Comparison of ENCODE assay signal across 1 cellular context in genomic region chr6:11397622-11398450, GRCh38.
TF ChIP-seq lines count a peak whose summit lies in the region.

No MANE protein-coding gene starts in this region.

TF ChIP-seq in HepG2, 621 proteins besides CTCF, POLR2A, EP300 and RAD21 (continued from another document and continues in another):
- TF ChIP-seq TRAFD1 (CRISPR knock-in tag; IDR thresholded peaks at IDR 0.05; ENCODE audit: borderline replicate concordance) = peak; percentile 91; the same call in 1 of the 2 replicates
- no peak for TF ChIP-seq FOXP1 (IDR thresholded peaks at IDR 0.05)
- TF ChIP-seq FOXP1 (CRISPR knock-in tag; IDR thresholded peaks at IDR 0.05) = no peak
- TF ChIP-seq ZNF7 (CRISPR knock-in tag; IDR thresholded peaks at IDR 0.05) = no peak
- TF ChIP-seq HOXA7 (CRISPR knock-in tag; IDR thresholded peaks at IDR 0.05) = no peak
- 0 out of 2 replicates have a peak, but pooled peaks have one; percentile 49 for TF ChIP-seq IRF9 (CRISPR knock-in tag; IDR thresholded peaks at IDR 0.05; ENCODE audit: borderline replicate concordance)
- TF ChIP-seq SMARCE1 (IDR thresholded peaks at IDR 0.05; ENCODE audit: borderline replicate concordance) = no peak
- no peak for TF ChIP-seq SRF (IDR thresholded peaks at IDR 0.05; ENCODE audit: low read depth, low read length)
- no peak for TF ChIP-seq TIGD3 (CRISPR knock-in tag; IDR thresholded peaks at IDR 0.05; ENCODE audit: borderline replicate concordance)
- no peak for TF ChIP-seq HDAC2 (CRISPR knock-in tag; IDR thresholded peaks at IDR 0.05)
- TF ChIP-seq ZNF263 (CRISPR knock-in tag; IDR thresholded peaks at IDR 0.05) = no peak
- no peak for TF ChIP-seq FOXO4 (CRISPR knock-in tag; conservative IDR thresholded peaks at IDR 0.05)
- no peak for TF ChIP-seq EEA1 (CRISPR knock-in tag; IDR thresholded peaks at IDR 0.05; ENCODE audit: borderline replicate concordance)
- no peak for TF ChIP-seq PHB2 (IDR thresholded peaks at IDR 0.05; ENCODE audit: partially characterized antibody)
- no peak for TF ChIP-seq SKIL (CRISPR knock-in tag; IDR thresholded peaks at IDR 0.05; ENCODE audit: borderline replicate concordance)
- no peak for TF ChIP-seq ZNF383 (CRISPR knock-in tag; IDR thresholded peaks at IDR 0.05; ENCODE audit: borderline replicate concordance)
- no peak for TF ChIP-seq ZNF768 (CRISPR knock-in tag; IDR thresholded peaks at IDR 0.05)
- no peak for TF ChIP-seq ZNF598 (CRISPR knock-in tag; IDR thresholded peaks at IDR 0.05; ENCODE audit: borderline replicate concordance)
- no peak for TF ChIP-seq ZFP62 (CRISPR knock-in tag; IDR thresholded peaks at IDR 0.05)
- TF ChIP-seq SIX4 (CRISPR knock-in tag; IDR thresholded peaks at IDR 0.05) = no peak
- no peak for TF ChIP-seq ZNF205 (CRISPR knock-in tag; IDR thresholded peaks at IDR 0.05)
- TF ChIP-seq ZNF143 (CRISPR knock-in tag; IDR thresholded peaks at IDR 0.05) = no peak
- TF ChIP-seq FUBP1 (CRISPR knock-in tag; IDR thresholded peaks at IDR 0.05; ENCODE audit: borderline replicate concordance) = no peak
- no peak for TF ChIP-seq STAT6 (CRISPR knock-in tag; IDR thresholded peaks at IDR 0.05; ENCODE audit: borderline replicate concordance)
- no peak for TF ChIP-seq MAF1 (CRISPR knock-in tag; IDR thresholded peaks at IDR 0.05; ENCODE audit: borderline replicate concordance)
- no peak for TF ChIP-seq ISX (CRISPR knock-in tag; conservative IDR thresholded peaks at IDR 0.05)
- TF ChIP-seq CSRNP2 (CRISPR knock-in tag; conservative IDR thresholded peaks at IDR 0.05; ENCODE audit: low read depth) = no peak
- no peak for TF ChIP-seq SCMH1 (CRISPR knock-in tag; IDR thresholded peaks at IDR 0.05; ENCODE audit: borderline replicate concordance)
- 0 out of 2 replicates have a peak, but pooled peaks have one; percentile 45 for TF ChIP-seq HNF1B (CRISPR knock-in tag; IDR thresholded peaks at IDR 0.05)
- TF ChIP-seq KDM6A (CRISPR knock-in tag; IDR thresholded peaks at IDR 0.05; ENCODE audit: low read depth) = no peak
- TF ChIP-seq POLR2AphosphoS5 (IDR thresholded peaks at IDR 0.05; ENCODE audit: low read depth, low read length) = 0 out of 2 replicates have a peak, but pooled peaks have one; percentile 24
- no peak for TF ChIP-seq ZBTB14 (CRISPR knock-in tag; IDR thresholded peaks at IDR 0.05)
- no peak for TF ChIP-seq TSC22D2 (CRISPR knock-in tag; IDR thresholded peaks at IDR 0.05; ENCODE audit: borderline replicate concordance)
- no peak for TF ChIP-seq ZIK1 (CRISPR knock-in tag; IDR thresholded peaks at IDR 0.05; ENCODE audit: borderline replicate concordance, low read depth)
- TF ChIP-seq ATAD3A (CRISPR knock-in tag; IDR thresholded peaks at IDR 0.05) = no peak
- no peak for TF ChIP-seq ZNF446 (CRISPR knock-in tag; IDR thresholded peaks at IDR 0.05)
- TF ChIP-seq GTF3A (CRISPR knock-in tag; conservative IDR thresholded peaks at IDR 0.05) = no peak
- TF ChIP-seq SNAI1 (CRISPR knock-in tag; IDR thresholded peaks at IDR 0.05; ENCODE audit: borderline replicate concordance) = no peak
- TF ChIP-seq MYC (CRISPR knock-in tag; IDR thresholded peaks at IDR 0.05; ENCODE audit: borderline replicate concordance) = no peak
- TF ChIP-seq ZSCAN22 (CRISPR knock-in tag; IDR thresholded peaks at IDR 0.05) = no peak
- TF ChIP-seq ZBTB33 (CRISPR knock-in tag; IDR thresholded peaks at IDR 0.05) = no peak
- 0 out of 2 replicates have a peak, but pooled peaks have one; percentile 27 for TF ChIP-seq ZNF572 (CRISPR knock-in tag; IDR thresholded peaks at IDR 0.05)
